Comparison of ENCODE assay signal across 8 cellular contexts in genomic region chr4:107913283-107913899, GRCh38. TPM values are rescaled to one million over a fixed set of nuclear protein-coding genes. Genes with fewer than 3 reads are reported as not detected.
DNase-seq lines count a peak whose midpoint lies in the region; ATAC-seq and TF ChIP-seq lines count a peak whose summit lies in the region.

No MANE protein-coding gene starts in this region.

- no peaks in the 10 kb centered on the region for H3K79me2 ChIP-seq in GM23338 (replicated peaks; ENCODE audit: insufficient read depth)

- no peak overlapping the region for H3K4me2 ChIP-seq in GM23338

- H3K27me3 ChIP-seq in GM23338 (ENCODE audit: insufficient read depth) = no peaks in the 10 kb centered on the region

- no peaks in the 10 kb centered on the region; the same call in 2 of the 3 replicates for H3K36me3 Mint-ChIP-seq in GM23338 (ENCODE audit: low read depth)

- H3K27ac Mint-ChIP-seq in GM23338 = no peak overlapping the region; the same call in 1 of the 2 replicates

- H3K4me3 ChIP-seq in GM23338 (no peak overlapping the region), epithelial cell of esophagus (ENCODE audit: low read length) (no peak overlapping the region)

- no peaks in the 10 kb centered on the region for H3F3A ChIP-seq in GM23338 (replicated peaks; ENCODE audit: low read depth)

- in situ Hi-C loops in ACHN (cut with HindIII; ENCODE audit: low pct_ligation_motif_present, low pct_unique_long_range_greater_than_20kb, low sequenced_read_pairs) = no loop called here

- no peak overlapping the region for H3K4me3 Mint-ChIP-seq in GM23338

- no peak overlapping the region for H3K27ac ChIP-seq in GM23338 (ENCODE audit: low read depth)

- TF ChIP-seq CTCF in GM23338 (conservative IDR thresholded peaks at IDR 0.05; ENCODE audit: low read depth in 2 of 2) (peak; percentile 79 to 91), epithelial cell of esophagus (IDR thresholded peaks at IDR 0.05; ENCODE audit: insufficient read depth, low read depth, low read length, missing control alignments) (peak; percentile 67)

- no peaks in the 10 kb centered on the region for H3K9me3 Mint-ChIP-seq in GM23338

- peak; percentile 80 for ATAC-seq in GM23338

- H2AFZ ChIP-seq in GM23338 = no peak overlapping the region

- H3K36me3 ChIP-seq in GM23338 (ENCODE audit: insufficient read depth) = no peaks in the 10 kb centered on the region

- H3K4me1 Mint-ChIP-seq in GM23338 = peaks cover 14% of the 10 kb centered on the region

- H3K9me2 ChIP-seq in GM23338 (ENCODE audit: insufficient read depth) = no peaks in the 10 kb centered on the region

- DNase-seq in ACHN = peak; percentile 63
- DNase-seq in ELF-1 (ENCODE audit: low read depth, low spot score) = peak; percentile 41
- peak; percentile 91 for DNase-seq in GM23338 (ENCODE audit: low spot score)
- peak; percentile 70 to 80 for DNase-seq in Kasumi-1 (lab: John Stamatoyannopoulos, UW)
- DNase-seq in SKM-1 treated with dmso at 0.1 percent for 144 hours (lab: John Stamatoyannopoulos, UW; ENCODE audit: unreplicated experiment) = peak; percentile 74
- peak; percentile 83 for DNase-seq in epithelial cell of esophagus (ENCODE audit: low read depth)
- DNase-seq in mucosa of gallbladder (ENCODE audit: low spot score) = peak; percentile 55
- DNase-seq in occipital lobe (lab: John Stamatoyannopoulos, UW) = no peak

- H3K4me1 ChIP-seq in GM23338 (ENCODE audit: insufficient read depth) = peaks cover 9% of the 10 kb centered on the region; the same call in 1 of the 2 replicates

- H3K27me3 Mint-ChIP-seq in GM23338 (ENCODE audit: insufficient read depth, low read depth, poor library complexity) = peaks cover 1% of the 10 kb centered on the region

- no peaks in the 10 kb centered on the region for H4K20me1 ChIP-seq in GM23338 (replicated peaks; ENCODE audit: insufficient read depth)

TF ChIP-seq in GM23338, 12 proteins besides CTCF, POLR2A, EP300 and RAD21:
- TF ChIP-seq STAT1 (IDR thresholded peaks at IDR 0.05; ENCODE audit: unreplicated experiment) = no peak
- TF ChIP-seq, protein P1, sequence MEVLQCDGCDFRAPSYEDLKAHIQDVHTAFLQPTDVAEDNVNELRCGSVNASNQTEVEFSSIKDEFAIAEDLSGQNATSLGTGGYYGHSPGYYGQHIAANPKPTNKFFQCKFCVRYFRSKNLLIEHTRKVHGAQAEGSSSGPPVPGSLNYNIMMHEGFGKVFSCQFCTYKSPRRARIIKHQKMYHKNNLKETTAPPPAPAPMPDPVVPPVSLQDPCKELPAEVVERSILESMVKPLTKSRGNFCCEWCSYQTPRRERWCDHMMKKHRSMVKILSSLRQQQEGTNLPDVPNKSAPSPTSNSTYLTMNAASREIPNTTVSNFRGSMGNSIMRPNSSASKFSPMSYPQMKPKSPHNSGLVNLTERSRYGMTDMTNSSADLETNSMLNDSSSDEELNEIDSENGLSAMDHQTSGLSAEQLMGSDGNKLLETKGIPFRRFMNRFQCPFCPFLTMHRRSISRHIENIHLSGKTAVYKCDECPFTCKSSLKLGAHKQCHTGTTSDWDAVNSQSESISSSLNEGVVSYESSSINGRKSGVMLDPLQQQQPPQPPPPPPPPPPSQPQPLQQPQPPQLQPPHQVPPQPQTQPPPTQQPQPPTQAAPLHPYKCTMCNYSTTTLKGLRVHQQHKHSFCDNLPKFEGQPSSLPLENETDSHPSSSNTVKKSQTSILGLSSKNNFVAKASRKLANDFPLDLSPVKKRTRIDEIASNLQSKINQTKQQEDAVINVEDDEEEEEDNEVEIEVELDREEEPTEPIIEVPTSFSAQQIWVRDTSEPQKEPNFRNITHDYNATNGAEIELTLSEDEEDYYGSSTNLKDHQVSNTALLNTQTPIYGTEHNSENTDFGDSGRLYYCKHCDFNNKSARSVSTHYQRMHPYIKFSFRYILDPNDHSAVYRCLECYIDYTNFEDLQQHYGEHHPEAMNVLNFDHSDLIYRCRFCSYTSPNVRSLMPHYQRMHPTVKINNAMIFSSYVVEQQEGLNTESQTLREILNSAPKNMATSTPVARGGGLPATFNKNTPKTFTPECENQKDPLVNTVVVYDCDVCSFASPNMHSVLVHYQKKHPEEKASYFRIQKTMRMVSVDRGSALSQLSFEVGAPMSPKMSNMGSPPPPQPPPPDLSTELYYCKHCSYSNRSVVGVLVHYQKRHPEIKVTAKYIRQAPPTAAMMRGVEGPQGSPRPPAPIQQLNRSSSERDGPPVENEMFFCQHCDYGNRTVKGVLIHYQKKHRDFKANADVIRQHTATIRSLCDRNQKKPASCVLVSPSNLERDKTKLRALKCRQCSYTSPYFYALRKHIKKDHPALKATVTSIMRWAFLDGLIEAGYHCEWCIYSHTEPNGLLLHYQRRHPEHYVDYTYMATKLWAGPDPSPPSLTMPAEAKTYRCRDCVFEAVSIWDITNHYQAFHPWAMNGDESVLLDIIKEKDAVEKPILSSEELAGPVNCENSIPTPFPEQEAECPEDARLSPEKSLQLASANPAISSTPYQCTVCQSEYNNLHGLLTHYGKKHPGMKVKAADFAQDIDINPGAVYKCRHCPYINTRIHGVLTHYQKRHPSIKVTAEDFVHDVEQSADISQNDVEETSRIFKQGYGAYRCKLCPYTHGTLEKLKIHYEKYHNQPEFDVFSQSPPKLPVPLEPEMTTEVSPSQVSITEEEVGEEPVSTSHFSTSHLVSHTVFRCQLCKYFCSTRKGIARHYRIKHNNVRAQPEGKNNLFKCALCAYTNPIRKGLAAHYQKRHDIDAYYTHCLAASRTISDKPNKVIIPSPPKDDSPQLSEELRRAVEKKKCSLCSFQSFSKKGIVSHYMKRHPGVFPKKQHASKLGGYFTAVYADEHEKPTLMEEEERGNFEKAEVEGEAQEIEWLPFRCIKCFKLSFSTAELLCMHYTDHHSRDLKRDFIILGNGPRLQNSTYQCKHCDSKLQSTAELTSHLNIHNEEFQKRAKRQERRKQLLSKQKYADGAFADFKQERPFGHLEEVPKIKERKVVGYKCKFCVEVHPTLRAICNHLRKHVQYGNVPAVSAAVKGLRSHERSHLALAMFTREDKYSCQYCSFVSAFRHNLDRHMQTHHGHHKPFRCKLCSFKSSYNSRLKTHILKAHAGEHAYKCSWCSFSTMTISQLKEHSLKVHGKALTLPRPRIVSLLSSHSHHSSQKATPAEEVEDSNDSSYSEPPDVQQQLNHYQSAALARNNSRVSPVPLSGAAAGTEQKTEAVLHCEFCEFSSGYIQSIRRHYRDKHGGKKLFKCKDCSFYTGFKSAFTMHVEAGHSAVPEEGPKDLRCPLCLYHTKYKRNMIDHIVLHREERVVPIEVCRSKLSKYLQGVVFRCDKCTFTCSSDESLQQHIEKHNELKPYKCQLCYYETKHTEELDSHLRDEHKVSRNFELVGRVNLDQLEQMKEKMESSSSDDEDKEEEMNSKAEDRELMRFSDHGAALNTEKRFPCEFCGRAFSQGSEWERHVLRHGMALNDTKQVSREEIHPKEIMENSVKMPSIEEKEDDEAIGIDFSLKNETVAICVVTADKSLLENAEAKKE (CRISPR knock-in tag; IDR thresholded peaks at IDR 0.05) = no peak
- no peak for TF ChIP-seq POLR2AphosphoS5 (IDR thresholded peaks at IDR 0.05; ENCODE audit: low read depth)
- no peak for TF ChIP-seq ZNF331 (CRISPR knock-in tag; IDR thresholded peaks at IDR 0.05; ENCODE audit: low read depth)
- no peak for TF ChIP-seq ETS1 (IDR thresholded peaks at IDR 0.05)
- no peak for TF ChIP-seq NANOG (IDR thresholded peaks at IDR 0.05; ENCODE audit: borderline replicate concordance)
- no peak for TF ChIP-seq JUNB (IDR thresholded peaks at IDR 0.05; ENCODE audit: unreplicated experiment)
- no peak for TF ChIP-seq EZH2 (IDR thresholded peaks at IDR 0.05; ENCODE audit: low read depth, unreplicated experiment)
- no peak for TF ChIP-seq EZH2phosphoT487 (IDR thresholded peaks at IDR 0.05; ENCODE audit: unreplicated experiment)
- no peak for TF ChIP-seq CREB1 (CRISPR knock-in tag; IDR thresholded peaks at IDR 0.05; ENCODE audit: low read depth)

RNA-seq across cellular contexts. Expression of gene CYP2U1, which starts 18.0 kb away (rescaled TPM):
- 7.3 and 9.9 TPM in 2 replicates for total RNA-seq in GM23338 (2014; rRNA removed; shearing (Covaris generic))
- 3.2 and 4.1 TPM in 2 replicates for polyA plus RNA-seq in GM23338 (2016; fragmentation: Nextera tagmentation; extraction: Ambion mirVana)
- total RNA-seq in mucosa of gallbladder (8.1 TPM), occipital lobe (14.2 TPM)
